In the genomic region with DNA sequence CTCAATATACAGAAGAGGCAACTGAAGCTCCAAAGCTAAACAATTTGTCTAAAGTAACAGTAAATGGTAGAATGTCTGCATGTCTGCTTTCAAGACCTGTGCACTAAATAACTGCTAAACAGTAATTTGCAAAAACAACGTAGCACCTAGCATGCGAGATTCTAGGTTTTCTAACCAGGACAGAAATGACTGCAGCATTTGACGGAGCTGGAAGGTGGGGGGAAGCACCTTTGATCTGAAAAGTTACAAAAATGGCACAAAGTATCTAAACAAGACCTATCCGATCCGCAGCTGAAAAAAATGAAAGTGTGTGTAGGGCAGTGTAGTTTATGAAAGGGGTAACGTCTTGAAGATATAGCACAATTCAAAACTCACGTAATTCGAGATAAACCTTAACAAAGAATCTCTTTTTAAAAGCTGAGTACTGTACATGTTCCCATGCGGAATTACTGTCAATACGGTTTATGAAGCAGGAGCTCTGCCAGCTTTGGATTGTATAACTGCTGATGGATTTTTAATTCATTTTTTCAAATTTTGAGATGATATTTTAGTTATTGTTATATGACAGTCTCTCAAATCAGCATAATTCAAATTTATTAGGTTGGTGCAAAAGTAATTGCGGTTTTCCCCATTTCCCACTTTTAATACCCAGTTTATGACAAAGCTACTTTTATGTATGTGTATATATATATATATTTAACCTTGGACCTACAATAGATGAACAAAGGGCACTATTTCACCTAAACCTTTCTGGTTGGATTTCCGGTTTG, we compare ENCODE assay signal across 8 cellular contexts. TPM values are rescaled to one million over a fixed set of nuclear protein-coding genes. Genes with fewer than 3 reads are reported as not detected.
DNase-seq lines count a peak whose midpoint lies in the region; ATAC-seq, FAIRE-seq and TF ChIP-seq lines count a peak whose summit lies in the region.

No MANE protein-coding gene starts in this region.

- TF ChIP-seq EP300 in HepG2 (IDR thresholded peaks at IDR 0.05; ENCODE audit: low read depth in 2 of 2, low read length in 2 of 2) (no peak), HepG2 (CRISPR knock-in tag; IDR thresholded peaks at IDR 0.05; ENCODE audit: borderline replicate concordance) (no peak), transverse colon (IDR thresholded peaks at IDR 0.05; ENCODE audit: low read depth) (no peak)

- H3K27ac Mint-ChIP-seq in activated naive CD4-positive, alpha-beta T cell treated with anti-CD3 and anti-CD28 coated beads, Interleukin-2, amount 10 ng/mL, durations not matched to agents 7 days and 5 days: peak overlapping the region; percentile 86
- H3K27ac Mint-ChIP-seq in activated naive CD8-positive, alpha-beta T cell treated with anti-CD3 and anti-CD28 coated beads, Interleukin-2, amount 10 ng/mL, durations not matched to agents 7 days and 5 days: peak overlapping the region; percentile 84

- H3K4me3 ChIP-seq in HepG2 (replicated peaks in 1 of 3; ENCODE audit: insufficient read depth in 1 of 3, low read depth in 2 of 3, low read length in 3 of 3) (peak overlapping the region; percentile 56 to 70 (median 60)), transverse colon (peak overlapping the region in 3 of 4 donors; percentile 48 to 89 (median 57))

- H3K9me3 ChIP-seq in HepG2 (ENCODE audit: low read length) (no peaks in the 10 kb centered on the region), transverse colon (no peaks in the 10 kb centered on the region)

- H3K4me1 Mint-ChIP-seq in activated naive CD4-positive, alpha-beta T cell treated with anti-CD3 and anti-CD28 coated beads, Interleukin-2, amount 10 ng/mL, durations not matched to agents 7 days and 5 days: peaks cover 84% of the 10 kb centered on the region
- peaks cover 69% of the 10 kb centered on the region for H3K4me1 Mint-ChIP-seq in activated naive CD8-positive, alpha-beta T cell treated with anti-CD3 and anti-CD28 coated beads, Interleukin-2, amount 10 ng/mL, durations not matched to agents 7 days and 5 days

- intact Hi-C loops in HepG2 (cut with micrococcal nuclease; ENCODE audit: unreplicated experiment): loop anchor here (10.0 kb wide), 1 partner anchor 424 kb away; a partner anchor contains a TSS
- intact Hi-C loops in transverse colon (cut with DNase I; ENCODE audit: low total_unique reads): no loop called here

- TF ChIP-seq CTCF in HepG2 (CRISPR knock-in tag; IDR thresholded peaks at IDR 0.05): no peak
- TF ChIP-seq CTCF in transverse colon (IDR thresholded peaks at IDR 0.05): no peak

- TF ChIP-seq POLR2A in HepG2 (IDR thresholded peaks at IDR 0.05; ENCODE audit: insufficient read depth in 1 of 2, low read depth in 2 of 2, low read length in 2 of 2) (no peak), transverse colon (IDR thresholded peaks at IDR 0.05) (no peak)

- BruUV-seq in HepG2 (replicated peaks; lab: Mats Ljungman, UMichigan): no TSS peak

- no peak for ATAC-seq in activated naive CD8-positive, alpha-beta T cell treated with anti-CD3 and anti-CD28 coated beads, Interleukin-2, amount 10 ng/mL, durations not matched to agents 7 days and 5 days (ENCODE audit: low read depth)
- ATAC-seq in HepG2 (no peak), GM18520 (IDR thresholded peaks at IDR 0.05; ENCODE audit: unreplicated experiment) (no peak)

- H3K4me2 ChIP-seq in HepG2 (ENCODE audit: low read depth, low read length): peak overlapping the region; percentile 99

- WGBS in HepG2 (ENCODE audit: low lambda C conversion rate): 11% methylated on average over 12 of the region's 12 CpGs
- 29 to 35% methylated on average over 12 of the region's 12 CpGs for WGBS in transverse colon (ENCODE audit: low coverage in 1 of 2), 2 donors

- H3K27ac ChIP-seq in HepG2 (ENCODE audit: extremely low read length, insufficient read depth, low read length) (peak overlapping the region; percentile 58), transverse colon (peak overlapping the region; percentile 77 to 99 (median 89))

- CTCF ChIA-PET in activated naive CD4-positive, alpha-beta T cell treated with anti-CD3 and anti-CD28 coated beads, Interleukin-2, amount 10 ng/mL, durations not matched to agents 7 days and 5 days (lab: Charles Lee): interaction anchor here (0.6 to 14.2 kb wide), 8 partner anchors 7 to 490 kb away, joined by 3 to 192 read pairs (median 3); no protein-coding TSS in a partner anchor
- CTCF ChIA-PET in HepG2 (lab: Yijun Ruan, JAX; ENCODE audit: low intra/inter-chr PET ratio, low total read pairs): no interaction called here

- H3K36me3 ChIP-seq in HepG2 (replicated peaks in 1 of 2; ENCODE audit: control insufficient read depth in 1 of 2, insufficient read depth in 2 of 2, low read length in 2 of 2): no peaks in the 10 kb centered on the region
- no peaks in the 10 kb centered on the region for H3K36me3 ChIP-seq in transverse colon

- peaks cover 5% of the 10 kb centered on the region for H3K79me2 ChIP-seq in HepG2 (ENCODE audit: insufficient read depth, low read length)

- H3K4me3 Mint-ChIP-seq in activated naive CD4-positive, alpha-beta T cell treated with anti-CD3 and anti-CD28 coated beads, Interleukin-2, amount 10 ng/mL, durations not matched to agents 7 days and 5 days: peak overlapping the region; percentile 77
- peak overlapping the region; percentile 81 for H3K4me3 Mint-ChIP-seq in activated naive CD8-positive, alpha-beta T cell treated with anti-CD3 and anti-CD28 coated beads, Interleukin-2, amount 10 ng/mL, durations not matched to agents 7 days and 5 days

- H3K27me3 ChIP-seq in HepG2 (ENCODE audit: control insufficient read depth in 1 of 2, insufficient read depth in 2 of 2, low read length in 2 of 2) (no peaks in the 10 kb centered on the region), transverse colon (no peaks in the 10 kb centered on the region)

- in situ Hi-C loops in HepG2 (cut with HindIII; ENCODE audit: extremely low pct_ligation_motif_present, low pct_unique_long_range_greater_than_20kb): loop anchor here (10.0 kb wide), 2 partner anchors 306 to 484 kb away; no protein-coding TSS in a partner anchor
- in situ Hi-C loops in transverse colon (cut with MboI; ENCODE audit: low pct_ligation_motif_present in 1 of 4, low pct_unique_long_range_greater_than_20kb in 1 of 4, low sequenced_read_pairs in 3 of 4): loop anchor here in 2 of 4 donors (10.0 to 25.0 kb wide), 2 partner anchors 204 to 296 kb away; no protein-coding TSS in a partner anchor

- peaks cover 15% of the 10 kb centered on the region for H3K36me3 Mint-ChIP-seq in activated naive CD4-positive, alpha-beta T cell treated with anti-CD3 and anti-CD28 coated beads, Interleukin-2, amount 10 ng/mL, durations not matched to agents 7 days and 5 days
- peaks cover 5% of the 10 kb centered on the region for H3K36me3 Mint-ChIP-seq in activated naive CD8-positive, alpha-beta T cell treated with anti-CD3 and anti-CD28 coated beads, Interleukin-2, amount 10 ng/mL, durations not matched to agents 7 days and 5 days

- no peaks in the 10 kb centered on the region for H4K20me1 ChIP-seq in HepG2 (ENCODE audit: insufficient read depth, low read length)

- no peak for FAIRE-seq in HepG2 (lab: Jason Lieb, UNC)

- H3K4me1 ChIP-seq in HepG2 (ENCODE audit: insufficient read depth, low read length) (peaks cover 77% of the 10 kb centered on the region), transverse colon (peaks cover 16 to 48% (median 33%) of the 10 kb centered on the region in 4 donors)

- no peak for TF ChIP-seq RAD21 in HepG2 (CRISPR knock-in tag; IDR thresholded peaks at IDR 0.05)

- no peak overlapping the region for H2AFZ ChIP-seq in HepG2 (ENCODE audit: low read length)

- POLR2A ChIA-PET in activated naive CD8-positive, alpha-beta T cell treated with anti-CD3 and anti-CD28 coated beads, Interleukin-2, amount 10 ng/mL, durations not matched to agents 7 days and 5 days (lab: Charles Lee): interaction anchor here (1.0 to 9.3 kb wide), 11 partner anchors 8 to 253 kb away, joined by 3 to 111 read pairs (median 10); a partner anchor contains a TSS
- POLR2A ChIA-PET in HepG2 (lab: Yijun Ruan, JAX): interaction anchor here (1.0 to 5.4 kb wide), 16 partner anchors 16 to 272 kb away, joined by 3 to 53 read pairs (median 4); a partner anchor contains a TSS

- H3K27me3 Mint-ChIP-seq in activated naive CD4-positive, alpha-beta T cell treated with anti-CD3 and anti-CD28 coated beads, Interleukin-2, amount 10 ng/mL, durations not matched to agents 7 days and 5 days: peaks cover 4% of the 10 kb centered on the region
- H3K27me3 Mint-ChIP-seq in activated naive CD8-positive, alpha-beta T cell treated with anti-CD3 and anti-CD28 coated beads, Interleukin-2, amount 10 ng/mL, durations not matched to agents 7 days and 5 days: no peaks in the 10 kb centered on the region

- DNase-seq in activated naive CD4-positive, alpha-beta T cell treated with anti-CD3 and anti-CD28 coated beads, Interleukin-2, amount 10 ng/mL, durations not matched to agents 7 days and 5 days: no peak
- DNase-seq in activated naive CD4-positive, alpha-beta T cell treated with anti-CD3 and anti-CD28 coated beads, Interleukin-2, amount 50 U/mL, for 16 hours: no peak
- no peak for DNase-seq in activated naive CD8-positive, alpha-beta T cell treated with anti-CD3 and anti-CD28 coated beads, Interleukin-2, amount 10 ng/mL, durations not matched to agents 7 days and 5 days
- DNase-seq in HepG2 (ENCODE audit: low spot score): no peak
- no peak for DNase-seq in transverse colon
- no peak for DNase-seq in EL
- DNase-seq in dedifferentiated amniotic fluid mesenchymal stem cell (ENCODE audit: extremely low spot score): no peak

- H3K9ac ChIP-seq in HepG2 (ENCODE audit: insufficient read depth, low read depth, low read length): peak overlapping the region; percentile 60

- H3K9me3 Mint-ChIP-seq in activated naive CD4-positive, alpha-beta T cell treated with anti-CD3 and anti-CD28 coated beads, Interleukin-2, amount 10 ng/mL, durations not matched to agents 7 days and 5 days: no peaks in the 10 kb centered on the region
- H3K9me3 Mint-ChIP-seq in activated naive CD8-positive, alpha-beta T cell treated with anti-CD3 and anti-CD28 coated beads, Interleukin-2, amount 10 ng/mL, durations not matched to agents 7 days and 5 days: no peaks in the 10 kb centered on the region

RNA-seq across cellular contexts. Expression of a gene that starts 1.1 kb away (rescaled TPM):
- 10 to 100 TPM; 29.7 to 34.8 TPM for total RNA-seq in activated naive CD8-positive, alpha-beta T cell treated with anti-CD3 and anti-CD28 coated beads, Interleukin-2, amount 10 ng/mL, durations not matched to agents 7 days and 5 days
- 27.1 and 29.4 TPM in 2 replicates for total RNA-seq in HepG2 (2016; rRNA removed; fragmentation: Illumina TruSeq; extraction: Trizol)
- 42.3 and 43.2 TPM in 2 replicates for total RNA-seq in HepG2 (2016; cell fraction: cytosol; rRNA removed; fragmentation: Illumina TruSeq; extraction: Trizol; ENCODE audit: low read depth)
- total RNA-seq in HepG2 (2016; cell fraction: insoluble cytoplasmic fraction; rRNA removed; fragmentation: Illumina TruSeq; extraction: Trizol): 26.8 and 26.9 TPM in 2 replicates
- 52.2 and 60.9 TPM in 2 replicates for total RNA-seq in HepG2 (2016; cell fraction: membrane; rRNA removed; fragmentation: Illumina TruSeq; extraction: Trizol)
- 20.0 and 20.6 TPM in 2 replicates for total RNA-seq in HepG2 (2016; cell fraction: nucleus; rRNA removed; fragmentation: Illumina TruSeq; extraction: Trizol)
- 135 and 141 TPM in 2 replicates for polyA plus RNA-seq in HepG2 (2011; rRNA removed)
- polyA plus RNA-seq in HepG2 (2011; cell fraction: cytosol; rRNA removed): 141 and 148 TPM in 2 replicates
- polyA plus RNA-seq in HepG2 (2011; cell fraction: nucleus; rRNA removed): 91.7 and 99.3 TPM in 2 replicates
- polyA plus RNA-seq in HepG2 (2012): 48.1 and 57.2 TPM in 2 replicates
- polyA plus RNA-seq in HepG2 (2016; cell fraction: cytosol; fragmentation: Illumina TruSeq; extraction: Trizol; ENCODE audit: low read depth): 45.3 and 47.3 TPM in 2 replicates
- polyA plus RNA-seq in HepG2 (2016; cell fraction: insoluble cytoplasmic fraction; fragmentation: Illumina TruSeq; extraction: Trizol; ENCODE audit: low read depth): 33.2 and 35.9 TPM in 2 replicates
- 57.1 and 57.2 TPM in 2 replicates for polyA plus RNA-seq in HepG2 (2016; cell fraction: membrane; fragmentation: Illumina TruSeq; extraction: Trizol; ENCODE audit: low read depth)
- polyA plus RNA-seq in HepG2 (2016; cell fraction: nucleus; fragmentation: Illumina TruSeq; extraction: Trizol; ENCODE audit: insufficient read depth, low read depth): 21.9 and 35.2 TPM in 2 replicates
- polyA minus RNA-seq in HepG2 (2011; rRNA and poly(A)+ RNA removed; ENCODE audit: low replicate concordance): 18.4 and 144 TPM in 2 replicates
- polyA minus RNA-seq in HepG2 (2011; cell fraction: cytosol; rRNA and poly(A)+ RNA removed): 64.7 and 68.0 TPM in 2 replicates
- polyA minus RNA-seq in HepG2 (2011; cell fraction: nucleus; rRNA and poly(A)+ RNA removed): 130 and 135 TPM in 2 replicates
- 100 to 1,000 TPM in 2 of 4 donors, 10 to 100 TPM in 2; 62.6 to 313 (median 97.1) TPM for total RNA-seq in transverse colon

RNA-seq across cellular contexts. Expression of a gene that starts 53.8 kb away (rescaled TPM):
- 100 to 1,000 TPM; 208 to 226 TPM for total RNA-seq in activated naive CD8-positive, alpha-beta T cell treated with anti-CD3 and anti-CD28 coated beads, Interleukin-2, amount 10 ng/mL, durations not matched to agents 7 days and 5 days
- total RNA-seq in HepG2 (2016; rRNA removed; fragmentation: Illumina TruSeq; extraction: Trizol) (266 and 335 TPM in 2 replicates), transverse colon (100 to 1,000 TPM in 3 of 4 donors, 10 to 100 TPM in 1; 93.9 to 223 (median 160) TPM)
- total RNA-seq in HepG2 (2016; cell fraction: cytosol; rRNA removed; fragmentation: Illumina TruSeq; extraction: Trizol; ENCODE audit: low read depth): 24.5 and 25.0 TPM in 2 replicates
- 274 and 331 TPM in 2 replicates for total RNA-seq in HepG2 (2016; cell fraction: insoluble cytoplasmic fraction; rRNA removed; fragmentation: Illumina TruSeq; extraction: Trizol)
- 50.4 and 51.0 TPM in 2 replicates for total RNA-seq in HepG2 (2016; cell fraction: membrane; rRNA removed; fragmentation: Illumina TruSeq; extraction: Trizol)
- 144 and 151 TPM in 2 replicates for total RNA-seq in HepG2 (2016; cell fraction: nucleus; rRNA removed; fragmentation: Illumina TruSeq; extraction: Trizol)
- polyA plus RNA-seq in HepG2 (2011; rRNA removed): 250 and 265 TPM in 2 replicates
- 227 and 241 TPM in 2 replicates for polyA plus RNA-seq in HepG2 (2011; cell fraction: cytosol; rRNA removed)
- 192 and 209 TPM in 2 replicates for polyA plus RNA-seq in HepG2 (2011; cell fraction: nucleus; rRNA removed)
- polyA plus RNA-seq in HepG2 (2012): 200 and 223 TPM in 2 replicates
- 19.1 and 23.5 TPM in 2 replicates for polyA plus RNA-seq in HepG2 (2016; cell fraction: cytosol; fragmentation: Illumina TruSeq; extraction: Trizol; ENCODE audit: low read depth)
- polyA plus RNA-seq in HepG2 (2016; cell fraction: insoluble cytoplasmic fraction; fragmentation: Illumina TruSeq; extraction: Trizol; ENCODE audit: low read depth): 302 and 333 TPM in 2 replicates
- 32.1 and 33.4 TPM in 2 replicates for polyA plus RNA-seq in HepG2 (2016; cell fraction: membrane; fragmentation: Illumina TruSeq; extraction: Trizol; ENCODE audit: low read depth)
- 152 and 173 TPM in 2 replicates for polyA plus RNA-seq in HepG2 (2016; cell fraction: nucleus; fragmentation: Illumina TruSeq; extraction: Trizol; ENCODE audit: insufficient read depth, low read depth)
- polyA minus RNA-seq in HepG2 (2011; rRNA and poly(A)+ RNA removed; ENCODE audit: low replicate concordance): 250 and 886 TPM in 2 replicates
- 449 and 493 TPM in 2 replicates for polyA minus RNA-seq in HepG2 (2011; cell fraction: cytosol; rRNA and poly(A)+ RNA removed)
- 609 and 625 TPM in 2 replicates for polyA minus RNA-seq in HepG2 (2011; cell fraction: nucleus; rRNA and poly(A)+ RNA removed)
